In genomic region chr4:74157743-74158560, GRCh38 we compare ENCODE assay signal across 8 cellular contexts. TPM values are rescaled to one million over a fixed set of nuclear protein-coding genes. Genes with fewer than 3 reads are reported as not detected.
A peak's percentile ranks its signal among the peaks of the same experiment; 100 is the strongest.
DNase-seq lines count a peak whose midpoint lies in the region; ATAC-seq and TF ChIP-seq lines count a peak whose summit lies in the region.

Gene MTHFD2L, plus strand, starts transcription at chr4:74158118. Its CDS starts 21 bp downstream, at chr4:74158139.

- H3K27me3 Mint-ChIP-seq in natural killer cell treated with Interleukin-12 subunit alpha and Interleukin-12 subunit beta and Interleukin-15 and Interleukin-18, amount 100 ng/mL, for 72 hours = peaks cover 0 to 15% of the 10 kb centered on the region in 2 donors

- peaks cover 17% of the 10 kb centered on the region for H3K36me3 Mint-ChIP-seq in natural killer cell treated with Interleukin-12 subunit alpha and Interleukin-12 subunit beta and Interleukin-15 and Interleukin-18, amount 100 ng/mL, for 72 hours

- peaks cover 23 to 33% of the 10 kb centered on the region in 2 donors for H3K4me1 Mint-ChIP-seq in natural killer cell treated with Interleukin-12 subunit alpha and Interleukin-12 subunit beta and Interleukin-15 and Interleukin-18, amount 100 ng/mL, for 72 hours (ENCODE audit: low read depth in 2 of 2)

- peak within 1 kb of the TSS; percentile 87 to 91 for H3K27ac Mint-ChIP-seq in natural killer cell treated with Interleukin-12 subunit alpha and Interleukin-12 subunit beta and Interleukin-15 and Interleukin-18, amount 100 ng/mL, for 72 hours

- TF ChIP-seq CTCF in RWPE1 (conservative IDR thresholded peaks at IDR 0.05; ENCODE audit: low read depth) = no peak
- TF ChIP-seq CTCF in fibroblast of pulmonary artery (IDR thresholded peaks at IDR 0.05; ENCODE audit: low read length, missing control alignments) = no peak

- POLR2A ChIA-PET in RWPE1 (lab: Yijun Ruan, JAX; ENCODE audit: low non-redundant PET) = interaction anchor here (1.1 kb wide), 1 partner anchor 1420 kb away, joined by 4 read pairs; no protein-coding TSS in a partner anchor

- H3K4me3 Mint-ChIP-seq in natural killer cell treated with Interleukin-12 subunit alpha and Interleukin-12 subunit beta and Interleukin-15 and Interleukin-18, amount 100 ng/mL, for 72 hours = peak within 1 kb of the TSS; percentile 93

- H3K27ac ChIP-seq in RWPE1 = peak within 1 kb of the TSS; percentile 88

- H3K4me3 ChIP-seq in fibroblast of pulmonary artery (replicated peaks; ENCODE audit: low read depth, low read length) = peak within 1 kb of the TSS; percentile 74

- no peaks in the 10 kb centered on the region for H3K9me3 Mint-ChIP-seq in natural killer cell treated with Interleukin-12 subunit alpha and Interleukin-12 subunit beta and Interleukin-15 and Interleukin-18, amount 100 ng/mL, for 72 hours

- DNase-seq in ELF-1 (ENCODE audit: low read depth, low spot score) = peak; percentile 95
- peak; percentile 80 for DNase-seq in GOT3 (lab: John Stamatoyannopoulos, UW)
- DNase-seq in LHCN-M2 (ENCODE audit: low read depth) = peak; percentile 96
- peak; percentile 95 for DNase-seq in RWPE1 (ENCODE audit: low spot score)
- DNase-seq in activated T-helper 9 cell treated with anti-CD3 and anti-CD28 coated beads, Interleukin-2, amount 50 U/mL, for 16 hours (ENCODE audit: low read depth) = peak; percentile 77
- DNase-seq in fibroblast of pulmonary artery (ENCODE audit: low read depth) = peak; percentile 96
- peak; percentile 89 for DNase-seq in natural killer cell treated with Interleukin-12 subunit alpha and Interleukin-12 subunit beta and Interleukin-15 and Interleukin-18, amount 100 ng/mL, for 72 hours (ENCODE audit: low spot score)
- DNase-seq in stimulated activated naive CD4-positive, alpha-beta T cell treated with Interleukin-2 at 50 U/mL for 16 hours (lab: John Stamatoyannopoulos, UW) = peak; percentile 79

- peak; percentile 99 for ATAC-seq in natural killer cell treated with Interleukin-12 subunit alpha and Interleukin-12 subunit beta and Interleukin-15 and Interleukin-18, amount 100 ng/mL, for 72 hours

- CTCF ChIA-PET in RWPE1 (lab: Yijun Ruan, JAX) = no interaction called here

RNA-seq across cellular contexts. Expression of gene MTHFD2L, which starts in this region (rescaled TPM):
- 11.1 and 19.7 TPM in 2 replicates for total RNA-seq in LHCN-M2 (2014; rRNA removed)
- 3.2 TPM for polyA plus RNA-seq in LHCN-M2 (2012)
- 10 to 100 TPM in 1 of 2 donors, 1 to 10 TPM in 1; 8.4 to 14.5 TPM for total RNA-seq in natural killer cell treated with Interleukin-12 subunit alpha and Interleukin-12 subunit beta and Interleukin-15 and Interleukin-18, amount 100 ng/mL, for 72 hours

Comparison
In these comparisons a context has a peak if more than half of its experiments do, and no peak if none do; other contexts are left out.
1. Peak in every context shown above with its lines: DNase-seq, ATAC-seq, H3K4me3 ChIP-seq and H3K27ac ChIP-seq.